26 cellular contexts compared by ENCODE assay signal in the genomic region with DNA sequence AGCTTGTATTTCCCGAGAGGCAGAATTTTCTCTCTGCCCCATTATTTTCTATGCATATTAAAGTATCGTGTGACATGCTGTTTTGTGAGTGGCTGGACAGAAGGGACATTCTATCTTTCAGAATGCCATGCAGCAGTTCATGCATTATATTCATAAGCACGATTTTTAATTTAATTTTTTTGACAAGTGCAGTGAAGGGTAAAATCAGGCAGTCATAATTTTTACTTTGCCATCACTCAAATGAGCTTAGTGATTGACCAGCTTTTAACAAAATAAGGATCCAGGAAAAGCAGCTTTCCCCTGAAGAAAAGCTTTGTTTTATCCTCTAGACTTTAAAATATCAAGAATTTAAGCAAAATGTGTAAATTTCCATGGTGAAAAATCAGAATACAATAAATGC.
"Had no signal": no experiment of that assay in that cellular context is flagged by ENCODE, and none has a peak within 500 bp of the region (broad histone marks: within the 10 kb centered on the region; RNA-seq: fewer than 3 reads in every experiment).

No MANE protein-coding gene starts in this region.

- H3K4me3 ChIP-seq: stomach, suprapubic skin, testis, thoracic aorta, thyroid gland, tibial artery, tibial nerve, transverse colon, upper lobe of left lung, upper lobe of right lung, uterus, vagina had no signal

- DNase-seq: stimulated activated CD4-positive, alpha-beta T cell treated with anti-CD3 and anti-CD28 coated beads, Interleukin-2, amount 100 ng/mL, for 48 hours; stimulated activated CD4-positive, alpha-beta T cell treated with anti-CD3 and anti-CD28 coated beads, Interleukin-4, amount 100 ng/mL, for 1 hour; stimulated activated CD4-positive, alpha-beta T cell treated with anti-CD3 and anti-CD28 coated beads, Interleukin-4, amount 100 ng/mL, for 24 hours; stimulated activated CD4-positive, alpha-beta T cell treated with anti-CD3 and anti-CD28 coated beads, Interleukin-4, amount 100 ng/mL, for 4 hours; stimulated activated CD8-positive, alpha-beta memory T cell treated with anti-CD3 and anti-CD28 coated beads, Interleukin-4, amount 100 ng/mL, for 48 hours; stimulated activated naive B cell treated with anti-CD40 and anti-IgM and Interleukin-4, amounts not matched to agents 10 μg/mL and 1 μg/mL and 100 μg/mL, for 72 hours; stimulated activated naive CD4-positive, alpha-beta T cell; stimulated activated naive CD4-positive, alpha-beta T cell treated with Interleukin-2 at 50 U/mL for 16 hours; stimulated activated naive CD8-positive, alpha-beta T cell treated with anti-CD3 and anti-CD28 coated beads, Interleukin-15, amount 100 ng/mL, for 72 hours; stimulated activated naive CD8-positive, alpha-beta T cell treated with anti-CD3 and anti-CD28 coated beads, Interleukin-15, Interleukin-2, amounts not matched to agents 100 U/mL and 50 U/mL, for 24 hours; stomach; substantia nigra; testis; thyroid gland; tibial artery; transverse colon; trophoblast cell; upper lobe of left lung; upper lobe of right lung; uterus had no signal

- H3K36me3 ChIP-seq: stomach, suprapubic skin, thoracic aorta, thyroid gland, tibial artery, tibial nerve, transverse colon, upper lobe of left lung, upper lobe of right lung, uterus, vagina had no signal

- H3K27ac ChIP-seq: stomach, suprapubic skin, testis, thoracic aorta, thyroid gland, tibial artery, tibial nerve, transverse colon, upper lobe of left lung, upper lobe of right lung, uterus, vagina had no signal

- H3K4me1 ChIP-seq: suprapubic skin, testis, thyroid gland, transverse colon, upper lobe of left lung, upper lobe of right lung, uterus, vagina had no signal

- H3K27me3 ChIP-seq: stomach, suprapubic skin, testis, thyroid gland, tibial artery, tibial nerve, transverse colon, upper lobe of left lung, upper lobe of right lung, uterus, vagina had no signal

- H3K9me3 ChIP-seq: stomach, suprapubic skin, testis, thoracic aorta, thyroid gland, tibial artery, tibial nerve, transverse colon, upper lobe of left lung, upper lobe of right lung, uterus, vagina had no signal

- ATAC-seq: stimulated activated effector memory CD8-positive, alpha-beta T cell treated with anti-CD3 and anti-CD28 coated beads, Interleukin-12 subunit alpha, Interleukin-12 subunit beta, amount 100 ng/mL, for 72 hours; stimulated activated memory B cell treated with anti-CD40 and anti-IgM and Interleukin-4, amounts not matched to agents 10 μg/mL and 1 μg/mL and 100 μg/mL, for 72 hours; stimulated activated naive B cell treated with anti-CD40 and anti-IgM and Interleukin-4, amounts not matched to agents 10 μg/mL and 1 μg/mL and 100 μg/mL, for 72 hours; stimulated activated naive CD8-positive, alpha-beta T cell treated with anti-CD3 and anti-CD28 coated beads, Interleukin-15, amount 100 ng/mL, for 72 hours; stimulated activated naive CD8-positive, alpha-beta T cell treated with anti-CD3 and anti-CD28 coated beads, Interleukin-15, Interleukin-2, amounts not matched to agents 100 U/mL and 50 U/mL, for 24 hours; upper lobe of right lung had no signal
